18 cellular contexts compared by ENCODE assay signal in genomic region chr3:42688487-42689420, GRCh38. TPM values are rescaled to one million over a fixed set of nuclear protein-coding genes. Genes with fewer than 3 reads are reported as not detected.
"Had no signal": no experiment of that assay in that cellular context is flagged by ENCODE, and none has a peak within 500 bp of the region (broad histone marks: within the 10 kb centered on the region; RNA-seq: fewer than 3 reads in every experiment).

No MANE protein-coding gene starts in this region.

- H3K36me3 Mint-ChIP-seq: stimulated activated naive B cell treated with anti-CD40 and anti-IgM and Interleukin-4, amounts not matched to agents 10 μg/mL and 1 μg/mL and 100 μg/mL, for 72 hours had no signal

- H3K4me3 Mint-ChIP-seq: central memory CD8-positive, alpha-beta T cell; stimulated activated naive B cell treated with anti-CD40 and anti-IgM and Interleukin-4, amounts not matched to agents 10 μg/mL and 1 μg/mL and 100 μg/mL, for 72 hours had no signal

- H3K4me1 Mint-ChIP-seq: central memory CD8-positive, alpha-beta T cell had no signal

- DNase-seq: activated CD4-positive, alpha-beta T cell treated with anti-CD3 and anti-CD28 coated beads, Interleukin-2, amount 50 U/mL, for 4 hours; activated CD4-positive, CD25-positive, alpha-beta regulatory T cell treated with anti-CD3 and anti-CD28 coated beads, Interleukin-2, amount 50 U/mL, for 72 hours; activated naive CD4-positive, alpha-beta T cell treated with Interleukin-2 at 50 U/mL for 16 hours; activated T-cell treated with anti-CD3 and anti-CD28 coated beads, Interleukin-2, amount 50 U/mL, for 48 hours; body of pancreas; dermis blood vessel endothelial cell; hippocampal formation; mammary epithelial cell; SJCRH30; stimulated activated CD4-positive, alpha-beta T cell treated with anti-CD3 and anti-CD28 coated beads, Interleukin-2, amount 100 ng/mL, for 24 hours; stimulated activated naive B cell treated with anti-CD40 and anti-IgM and Interleukin-4, amounts not matched to agents 10 μg/mL and 1 μg/mL and 100 μg/mL, for 72 hours; substantia nigra; transverse colon had no signal

- H3K4me3 ChIP-seq: body of pancreas, SJCRH30, transverse colon had no signal

- H3K27me3 ChIP-seq: SJCRH30 had no signal

- H3K27ac ChIP-seq: body of pancreas, SJCRH30, transverse colon had no signal

- H3K27ac Mint-ChIP-seq: stimulated activated naive B cell treated with anti-CD40 and anti-IgM and Interleukin-4, amounts not matched to agents 10 μg/mL and 1 μg/mL and 100 μg/mL, for 72 hours had no signal

- H3K9me3 ChIP-seq: body of pancreas, SJCRH30, transverse colon had no signal

- H3K36me3 ChIP-seq: SJCRH30, transverse colon had no signal

- ATAC-seq: body of pancreas; right cardiac atrium; stimulated activated naive B cell treated with anti-CD40 and anti-IgM and Interleukin-4, amounts not matched to agents 10 μg/mL and 1 μg/mL and 100 μg/mL, for 72 hours had no signal

- H3K9me3 Mint-ChIP-seq: central memory CD8-positive, alpha-beta T cell; stimulated activated naive B cell treated with anti-CD40 and anti-IgM and Interleukin-4, amounts not matched to agents 10 μg/mL and 1 μg/mL and 100 μg/mL, for 72 hours had no signal

RNA-seq across cellular contexts. Expression of gene KLHL40, which starts 3.4 kb away (rescaled TPM):
- total RNA-seq: body of pancreas, epithelial cell of proximal tubule, mammary epithelial cell, mucosa of gallbladder had no signal
- polyA plus RNA-seq: mammary epithelial cell, neural cell had no signal

RNA-seq across cellular contexts. Expression of gene HHATL, which starts 13.8 kb away (rescaled TPM):
- total RNA-seq: dermis blood vessel endothelial cell, epithelial cell of proximal tubule, mammary epithelial cell, SJCRH30 had no signal
- polyA plus RNA-seq: mammary epithelial cell, neural cell had no signal
